ENCODE assay signal across 8 cellular contexts in the genomic region with DNA sequence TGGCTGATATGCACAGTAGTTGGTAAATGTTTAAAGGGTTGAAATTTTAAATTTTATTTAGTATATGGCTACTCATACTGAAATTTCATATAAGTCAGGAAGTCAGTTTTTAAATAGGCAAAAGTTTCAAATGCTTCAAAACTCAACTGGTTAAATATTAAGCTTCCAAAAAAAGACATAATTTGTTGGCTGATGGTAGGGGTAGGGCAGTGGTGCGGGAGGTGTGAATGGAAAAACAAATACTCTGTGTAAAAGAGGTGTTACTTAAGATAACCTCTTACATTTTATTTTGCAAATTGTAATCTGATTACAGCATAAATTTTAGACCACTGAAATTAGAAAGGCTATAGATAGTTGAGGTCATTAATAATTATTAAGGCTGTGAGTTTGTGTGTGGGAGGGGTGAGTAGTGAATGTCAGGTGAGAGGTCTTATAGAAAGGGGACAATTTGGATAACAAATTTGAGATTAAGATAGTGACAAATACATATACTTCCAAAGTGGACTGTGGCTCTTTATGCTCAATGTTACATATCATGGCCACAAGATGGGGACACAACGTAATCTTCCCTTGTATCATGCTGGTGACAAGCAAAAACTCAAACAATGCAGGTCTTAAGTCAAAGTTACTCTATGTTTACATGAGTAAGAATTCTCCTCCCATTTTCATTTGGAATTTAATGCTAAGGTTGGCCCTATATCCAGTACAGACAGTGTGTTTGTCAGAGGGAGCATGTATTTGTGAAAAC. TPM values are rescaled to one million over a fixed set of nuclear protein-coding genes. Genes with fewer than 3 reads are reported as not detected.
DNase-seq lines count a peak whose midpoint lies in the region; ATAC-seq, FAIRE-seq and TF ChIP-seq lines count a peak whose summit lies in the region.

No MANE protein-coding gene starts in this region.

- H3K27ac Mint-ChIP-seq in effector memory CD8-positive, alpha-beta T cell: no peak overlapping the region

- no peak overlapping the region for H3K4me3 ChIP-seq in kidney (ENCODE audit: low read length in 2 of 2)

- H3K4me1 Mint-ChIP-seq in effector memory CD8-positive, alpha-beta T cell (ENCODE audit: low read depth in 2 of 2): peaks cover 0 to 2% of the 10 kb centered on the region in 2 donors

- DNase-seq in DMS114 treated with DMSO at 0.1 percent for 48 hours (lab: John Stamatoyannopoulos, UW; ENCODE audit: unreplicated experiment): peak; percentile 39
- peak; percentile 42 for DNase-seq in RKO (ENCODE audit: low spot score)
- DNase-seq in globus pallidus (ENCODE audit: low spot score): peak; percentile 16
- no peak for DNase-seq in kidney
- no peak for DNase-seq in effector memory CD8-positive, alpha-beta T cell
- DNase-seq in C1 segment of cervical spinal cord (lab: John Stamatoyannopoulos, UW): no peak

- no peak overlapping the region for H3K4me3 Mint-ChIP-seq in effector memory CD8-positive, alpha-beta T cell

- no peak overlapping the region for H3K9ac ChIP-seq in kidney (ENCODE audit: low read length in 2 of 2)

- ATAC-seq in HG03378 (IDR thresholded peaks at IDR 0.05; ENCODE audit: unreplicated experiment) (peak; percentile 59), GM18870 (IDR thresholded peaks at IDR 0.05; ENCODE audit: unreplicated experiment) (no peak)
- no peak for ATAC-seq in effector memory CD8-positive, alpha-beta T cell (replicated peaks)

- no peaks in the 10 kb centered on the region for H3K9me3 ChIP-seq in kidney (ENCODE audit: control insufficient read depth in 1 of 2, low read length in 2 of 2)

- H3K27me3 Mint-ChIP-seq in effector memory CD8-positive, alpha-beta T cell: peaks cover 28 to 40% of the 10 kb centered on the region in 2 donors

- H3K9me3 Mint-ChIP-seq in effector memory CD8-positive, alpha-beta T cell: peaks cover 0 to 8% of the 10 kb centered on the region in 2 donors

- H3K27ac ChIP-seq in kidney (ENCODE audit: low read depth in 2 of 2, low read length in 2 of 2): no peak overlapping the region

- no peak for TF ChIP-seq CTCF in kidney (IDR thresholded peaks at IDR 0.05; ENCODE audit: borderline replicate concordance, extremely low read depth, insufficient read depth)

- no peaks in the 10 kb centered on the region for H3K36me3 ChIP-seq in kidney (ENCODE audit: control insufficient read depth in 1 of 2, insufficient read depth in 2 of 2, low read length in 2 of 2)

- intact Hi-C loops in kidney (cut with DNase I): no loop called here

- H3K36me3 Mint-ChIP-seq in effector memory CD8-positive, alpha-beta T cell (ENCODE audit: insufficient read depth): no peaks in the 10 kb centered on the region

- no peaks in the 10 kb centered on the region for H3K4me1 ChIP-seq in kidney (ENCODE audit: control insufficient read depth in 1 of 2, insufficient read depth in 1 of 2, low read depth in 1 of 2, low read length in 2 of 2)

- FAIRE-seq in kidney (lab: Jason Lieb, UNC): no peak

RNA-seq across cellular contexts. Expression of gene OXGR1, which starts 36.6 kb away (rescaled TPM):
- 0.72 TPM for total RNA-seq in kidney
- polyA plus RNA-seq in kidney (ENCODE audit: insufficient read depth, low read depth, low replicate concordance): 3.5 TPM

Comparison
In these comparisons a context has a peak if more than half of its experiments do, and no peak if none do; other contexts are left out.
1. DNase-seq: peak in DMS114 treated with DMSO at 0.1 percent for 48 hours (single experiment), RKO (single experiment) and globus pallidus (single experiment); none in kidney (single experiment), effector memory CD8-positive, alpha-beta T cell (0 of 3) and C1 segment of cervical spinal cord (0 of 14).